Comparison of ENCODE assay signal across 23 cellular contexts in the genomic region with DNA sequence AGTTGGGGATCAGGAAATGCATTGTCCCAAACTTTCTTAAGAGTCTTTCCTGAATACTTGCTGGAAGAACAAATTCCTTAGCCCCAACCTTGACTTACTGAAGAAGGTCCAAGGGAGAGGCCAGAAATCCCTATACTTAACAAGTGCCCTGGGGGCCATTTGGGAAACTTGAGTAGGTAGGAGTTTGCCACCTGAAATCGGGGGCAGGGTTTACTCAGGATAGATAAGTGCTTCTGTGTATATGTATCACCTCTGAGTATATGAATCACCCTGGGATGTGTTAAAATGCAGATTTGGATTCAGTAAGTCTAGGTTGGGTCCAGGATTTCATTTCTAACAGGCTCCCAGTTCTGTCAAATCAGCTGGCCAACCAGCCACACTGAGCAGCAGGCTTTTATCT.
"Had no signal": no experiment of that assay in that cellular context is flagged by ENCODE, and none has a peak within 500 bp of the region (broad histone marks: within the 10 kb centered on the region; RNA-seq: fewer than 3 reads in every experiment).

No MANE protein-coding gene starts in this region.

- H3K9ac ChIP-seq: neural progenitor cell, parathyroid adenoma had no signal

- H3K9me3 ChIP-seq: gastrocnemius medialis, right lobe of liver, stomach, tibial artery, upper lobe of left lung had no signal

- H3K27ac Mint-ChIP-seq: effector memory CD8-positive, alpha-beta T cell; memory B cell; naive thymus-derived CD4-positive, alpha-beta T cell; nephron; neural progenitor cell; progenitor cell of endocrine pancreas; stimulated activated effector memory CD8-positive, alpha-beta T cell treated with anti-CD3 and anti-CD28 coated beads, Interleukin-12 subunit alpha, Interleukin-12 subunit beta, amount 100 ng/mL, for 72 hours had no signal

- H3K4me3 ChIP-seq: gastrocnemius medialis, lung, neural progenitor cell, right lobe of liver, smooth muscle cell, stomach, tibial artery, upper lobe of left lung had no signal

- DNase-seq: cortex of kidney; effector memory CD8-positive, alpha-beta T cell; gastrocnemius medialis; head of caudate nucleus; kidney; midbrain; naive thymus-derived CD4-positive, alpha-beta T cell; right lobe of liver; stimulated activated CD4-positive, alpha-beta T cell treated with anti-CD3 and anti-CD28 coated beads, Interleukin-12 subunit alpha, Interleukin-12 subunit beta, amount 100 ng/mL, for 4 hours; stimulated activated CD4-positive, alpha-beta T cell treated with anti-CD3 and anti-CD28 coated beads, Interleukin-2, amount 100 ng/mL, for 24 hours; stimulated activated CD4-positive, alpha-beta T cell treated with anti-CD3 and anti-CD28 coated beads, Interleukin-4, amount 100 ng/mL, for 24 hours; stimulated activated naive CD4-positive, alpha-beta T cell treated with Interleukin-2 at 50 U/mL for 16 hours; stomach; tibial artery; upper lobe of left lung had no signal

- H3K27ac ChIP-seq: gastrocnemius medialis, neural progenitor cell, parathyroid adenoma, right lobe of liver, stomach, tibial artery, upper lobe of left lung had no signal

- H3K4me1 Mint-ChIP-seq: memory B cell; naive thymus-derived CD4-positive, alpha-beta T cell; nephron; stimulated activated effector memory CD8-positive, alpha-beta T cell treated with anti-CD3 and anti-CD28 coated beads, Interleukin-12 subunit alpha, Interleukin-12 subunit beta, amount 100 ng/mL, for 72 hours had no signal

- ATAC-seq: effector memory CD8-positive, alpha-beta T cell; gastrocnemius medialis; naive thymus-derived CD4-positive, alpha-beta T cell; stimulated activated effector memory CD8-positive, alpha-beta T cell treated with anti-CD3 and anti-CD28 coated beads, Interleukin-12 subunit alpha, Interleukin-12 subunit beta, amount 100 ng/mL, for 72 hours had no signal

- H3K4me1 ChIP-seq: gastrocnemius medialis, neural progenitor cell, parathyroid adenoma, right lobe of liver, stomach, tibial artery, upper lobe of left lung had no signal

- H3K4me2 ChIP-seq: neural progenitor cell, smooth muscle cell had no signal

- H2AFZ ChIP-seq: neural progenitor cell, parathyroid adenoma had no signal

- H3K4me3 Mint-ChIP-seq: effector memory CD8-positive, alpha-beta T cell; memory B cell; naive thymus-derived CD4-positive, alpha-beta T cell; nephron; neural progenitor cell; stimulated activated effector memory CD8-positive, alpha-beta T cell treated with anti-CD3 and anti-CD28 coated beads, Interleukin-12 subunit alpha, Interleukin-12 subunit beta, amount 100 ng/mL, for 72 hours had no signal

- H3K9me3 Mint-ChIP-seq: memory B cell, nephron had no signal

- H3K36me3 Mint-ChIP-seq: naive thymus-derived CD4-positive, alpha-beta T cell; neural progenitor cell; stimulated activated effector memory CD8-positive, alpha-beta T cell treated with anti-CD3 and anti-CD28 coated beads, Interleukin-12 subunit alpha, Interleukin-12 subunit beta, amount 100 ng/mL, for 72 hours had no signal

- H3K27me3 Mint-ChIP-seq: effector memory CD8-positive, alpha-beta T cell; progenitor cell of endocrine pancreas had no signal

- H3K36me3 ChIP-seq: gastrocnemius medialis, neural progenitor cell, right lobe of liver, stomach, tibial artery, upper lobe of left lung had no signal

- H3K27me3 ChIP-seq: gastrocnemius medialis, neural progenitor cell, right lobe of liver, stomach, tibial artery, upper lobe of left lung had no signal

- H3K79me2 ChIP-seq: parathyroid adenoma had no signal
